ENCODE assay signal across 19 cellular contexts in the genomic region with DNA sequence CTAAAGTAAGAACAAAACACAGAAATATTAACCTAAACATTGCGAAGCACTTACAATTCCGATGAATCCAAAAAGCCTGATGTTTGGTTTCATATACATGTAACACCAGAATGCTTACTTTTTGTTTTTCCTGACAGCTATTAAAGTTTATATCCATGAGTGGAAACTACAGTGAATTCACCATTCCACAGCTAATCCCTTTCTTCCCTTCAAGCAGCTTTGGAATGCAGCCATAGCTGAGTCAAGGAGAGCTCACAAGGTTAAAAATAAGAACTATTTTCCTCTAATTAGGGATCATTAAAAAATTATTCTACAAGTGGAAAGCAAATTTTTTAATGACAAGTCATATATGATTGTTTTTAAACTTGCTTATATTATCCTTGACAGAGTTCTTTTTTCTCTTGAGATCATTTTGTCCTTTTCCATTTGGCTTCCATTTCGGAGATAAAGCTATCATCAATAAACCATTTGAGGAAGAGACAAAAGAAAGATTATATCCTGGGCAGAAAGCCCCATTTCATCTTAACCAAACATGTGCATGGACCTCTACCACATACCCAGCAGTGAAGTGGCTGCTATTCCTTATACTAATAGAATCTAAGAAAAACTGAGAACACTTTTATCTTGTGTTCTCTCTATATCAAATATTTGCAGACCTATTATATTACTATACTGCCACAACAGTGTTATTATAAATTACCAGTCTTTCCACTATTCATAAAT. TPM values are rescaled to one million over a fixed set of nuclear protein-coding genes. Genes with fewer than 3 reads are reported as not detected.
DNase-seq lines count a peak whose midpoint lies in the region; ATAC-seq, FAIRE-seq and TF ChIP-seq lines count a peak whose summit lies in the region.
"Had no signal": no experiment of that assay in that cellular context is flagged by ENCODE, and none has a peak within 500 bp of the region (broad histone marks: within the 10 kb centered on the region; RNA-seq: fewer than 3 reads in every experiment).

No MANE protein-coding gene starts in this region.

- DNase-seq in HS-27A (ENCODE audit: low read depth): peak; percentile 52
- peak; percentile 58 for DNase-seq in bronchial epithelial cell (ENCODE audit: low read depth)
- peak; percentile 10 for DNase-seq in midbrain (lab: John Stamatoyannopoulos, UW)
- DNase-seq in activated naive CD4-positive, alpha-beta T cell (lab: John Stamatoyannopoulos, UW): no peak
- no peak for DNase-seq in NCI-H1694 (lab: John Stamatoyannopoulos, UW)
- DNase-seq in islet precursor cell: no peak
- DNase-seq: activated naive CD4-positive, alpha-beta T cell treated with anti-CD3 and anti-CD28 coated beads, Interleukin-2, amount 50 U/mL, for 16 hours; Caco-2; NCI-H146 had no signal

- no peaks in the 10 kb centered on the region for H3K79me2 ChIP-seq in ACC112 (ENCODE audit: control insufficient read depth, insufficient read depth, low read length, unreplicated experiment)
- H3K79me2 ChIP-seq: parathyroid adenoma had no signal

- H3K4me3 ChIP-seq in ACC112 (ENCODE audit: low read depth, low read length) (no peak overlapping the region), bronchial epithelial cell (ENCODE audit: low read depth, low read length) (no peak overlapping the region)
- H3K4me3 ChIP-seq: A549, cardiac muscle cell, GM12878 had no signal

- peaks cover 25% of the 10 kb centered on the region for H3K4me1 ChIP-seq in ACC112 (ENCODE audit: control insufficient read depth, insufficient read depth, low read length, unreplicated experiment)
- H3K4me1 ChIP-seq: A549, Caco-2, parathyroid adenoma had no signal

- no peak for TF ChIP-seq CTCF in bronchial epithelial cell (IDR thresholded peaks at IDR 0.05; ENCODE audit: insufficient read depth, low read length, severe bottlenecking)

- H3K27me3 ChIP-seq in ACC112 (ENCODE audit: insufficient read depth, low read length): no peaks in the 10 kb centered on the region
- H3K27me3 ChIP-seq in bronchial epithelial cell (ENCODE audit: control insufficient read depth, insufficient read depth, low read length): no peaks in the 10 kb centered on the region
- H3K27me3 ChIP-seq: cardiac muscle cell had no signal

- H3K27ac ChIP-seq in ACC112 (ENCODE audit: low read depth, low read length): no peak overlapping the region
- H3K27ac ChIP-seq: A549, cardiac muscle cell, parathyroid adenoma had no signal

- no peak for FAIRE-seq in bronchial epithelial cell (lab: Jason Lieb, UNC)
- FAIRE-seq: A549, G401.6, GM12878 had no signal

- no peaks in the 10 kb centered on the region for H3K36me3 ChIP-seq in ACC112 (ENCODE audit: insufficient read depth, low read length)
- no peaks in the 10 kb centered on the region for H3K36me3 ChIP-seq in bronchial epithelial cell (ENCODE audit: control insufficient read depth, insufficient read depth, low read length)
- H3K36me3 ChIP-seq: cardiac muscle cell had no signal

- ATAC-seq in HG03521 (IDR thresholded peaks at IDR 0.05; ENCODE audit: unreplicated experiment): no peak
- ATAC-seq: A549, GM12878 had no signal

- H2AFZ ChIP-seq in ACC112 (ENCODE audit: low read length, unreplicated experiment): peak overlapping the region; percentile 62
- H2AFZ ChIP-seq: parathyroid adenoma had no signal

RNA-seq across cellular contexts. Expression of a gene that starts 19.7 kb away (rescaled TPM):
- 14.2 and 33.4 TPM in 2 replicates for total RNA-seq in bronchial epithelial cell
- total RNA-seq: GM12878, NCI-H460, OCI-LY7, SK-MEL-5 had no signal

Comparison
In these comparisons a context has a peak if more than half of its experiments do, and no peak if none do; other contexts are left out.
1. DNase-seq: peak in HS-27A (single experiment), bronchial epithelial cell (single experiment) and midbrain (single experiment); none in activated naive CD4-positive, alpha-beta T cell (0 of 4), NCI-H1694 (single experiment) and islet precursor cell (single experiment).